Comparison of ENCODE assay signal across 16 cellular contexts in the genomic region with DNA sequence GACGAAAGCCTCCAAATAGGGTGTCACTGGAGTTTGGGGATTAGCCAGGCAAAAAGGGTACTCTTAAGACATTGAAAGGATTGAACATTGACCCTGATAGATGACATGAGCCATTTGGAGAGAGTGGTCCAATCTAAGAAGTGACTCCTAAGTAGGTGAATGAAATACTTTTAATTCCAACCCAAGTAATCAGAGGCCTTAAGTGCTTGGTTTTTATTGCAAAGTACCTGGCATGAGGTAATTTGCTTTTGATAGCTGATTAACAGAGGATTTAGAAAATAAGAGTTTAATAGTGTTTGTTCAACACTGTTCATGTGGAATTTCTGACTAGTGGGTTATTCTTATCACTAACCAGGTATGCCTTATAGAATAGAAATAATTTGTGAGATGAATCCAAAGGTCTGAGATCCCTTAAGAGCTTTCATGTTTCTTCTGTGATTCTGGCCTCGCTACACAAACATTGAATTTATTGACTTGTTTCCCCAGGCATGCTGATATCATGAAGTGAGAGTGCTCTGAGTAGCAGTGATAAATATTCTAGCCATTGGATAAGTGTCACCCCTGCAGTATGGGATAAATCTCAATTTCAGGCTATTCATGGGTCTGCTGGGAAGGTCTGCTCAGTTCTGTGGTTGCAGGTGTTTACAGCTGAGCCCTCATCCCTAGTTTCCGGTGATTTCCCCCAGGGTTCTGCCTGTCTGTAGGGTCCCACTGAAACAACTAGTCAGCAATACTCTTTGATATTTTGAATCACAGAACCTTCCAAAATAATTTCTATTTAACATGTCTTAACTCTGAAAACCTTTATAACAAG. TPM values are rescaled to one million over a fixed set of nuclear protein-coding genes. Genes with fewer than 3 reads are reported as not detected.
DNase-seq lines count a peak whose midpoint lies in the region; ATAC-seq, FAIRE-seq and TF ChIP-seq lines count a peak whose summit lies in the region.
"Had no signal": no experiment of that assay in that cellular context is flagged by ENCODE, and none has a peak within 500 bp of the region (broad histone marks: within the 10 kb centered on the region; RNA-seq: fewer than 3 reads in every experiment).

No MANE protein-coding gene starts in this region.

- no peak overlapping the region; the same call in 1 of the 2 replicates for H2AFZ ChIP-seq in GM12878 (ENCODE audit: control insufficient read depth, low read depth, low read length)
- no peak overlapping the region for H2AFZ ChIP-seq in neuronal stem cell (ENCODE audit: low read length)

- no peak for TF ChIP-seq EP300 in GM12878 (IDR thresholded peaks at IDR 0.05; ENCODE audit: borderline replicate concordance in 1 of 2, control insufficient read depth in 1 of 2, low read depth in 2 of 2, low read length in 2 of 2)

- POLR2A ChIA-PET in Caco-2 (lab: Charles Lee) (no interaction called here), GM12878 (lab: Charles Lee) (interaction anchor here (0.6 to 7.4 kb wide), 7 partner anchors 9 to 1494 kb away, joined by 3 to 36 read pairs (median 7); no protein-coding TSS in a partner anchor)

- TF ChIP-seq POLR2A in GM12878 (IDR thresholded peaks at IDR 0.05; ENCODE audit: low read depth, low read length) = no peak

- no peaks in the 10 kb centered on the region for H4K20me1 ChIP-seq in GM12878 (ENCODE audit: control insufficient read depth, insufficient read depth)

- H3K4me2 ChIP-seq in GM12878 (ENCODE audit: control insufficient read depth, insufficient read depth) = peak overlapping the region; percentile 97
- no peak overlapping the region for H3K4me2 ChIP-seq in neuronal stem cell (ENCODE audit: insufficient read depth, low read length, poor library complexity, severe bottlenecking)

- DNase-seq in Caco-2 (no peak), GM12878 (ENCODE audit: low read depth, low spot score) (no peak), neuronal stem cell (ENCODE audit: low spot score) (no peak), tibial artery (no peak), HFFc6 (no peak)
- no peak for DNase-seq in activated CD4-positive, alpha-beta T cell treated with anti-CD3 and anti-CD28 coated beads for 4 hours
- DNase-seq: activated naive CD4-positive, alpha-beta T cell treated with anti-CD3 and anti-CD28 coated beads for 36 hours; CD8-positive, alpha-beta memory T cell; colonic mucosa; foreskin melanocyte; NCI-H1436; right cardiac atrium; stimulated activated naive CD4-positive, alpha-beta T cell had no signal

- H3K9me3 Mint-ChIP-seq in Caco-2 (ENCODE audit: unreplicated experiment) (no peaks in the 10 kb centered on the region), HFFc6 (no peaks in the 10 kb centered on the region)
- H3K9me3 Mint-ChIP-seq: activated naive CD4-positive, alpha-beta T cell treated with anti-CD3 and anti-CD28 coated beads for 36 hours; CD8-positive, alpha-beta memory T cell had no signal

- H2BK120ac ChIP-seq in neuronal stem cell (ENCODE audit: low read depth, low read length) = no peak overlapping the region

- ATAC-seq in GM21717 (IDR thresholded peaks at IDR 0.05; ENCODE audit: unreplicated experiment) (peak; percentile 28), GM12878 (no peak), GM21367 (IDR thresholded peaks at IDR 0.05; ENCODE audit: unreplicated experiment) (no peak)
- ATAC-seq: right cardiac atrium had no signal

- RAD21 ChIA-PET in GM12878 (lab: Charles Lee; ENCODE audit: unreplicated experiment) = interaction anchor here (0.8 to 11.2 kb wide), 5 partner anchors 10 to 159 kb away, joined by 3 to 135 read pairs (median 13); a partner anchor contains a TSS

- SMC1A ChIA-PET in GM12878 (lab: Charles Lee; ENCODE audit: uncharacterized antibody, unreplicated experiment) = interaction anchor here (1.0 to 12.8 kb wide), 10 partner anchors 11 to 188 kb away, joined by 3 to 325 read pairs (median 5); no protein-coding TSS in a partner anchor

- H2BK12ac ChIP-seq in neuronal stem cell (ENCODE audit: low read length) = no peak overlapping the region

- H3K9me3 ChIP-seq in Caco-2 (no peaks in the 10 kb centered on the region), GM12878 (replicated peaks; ENCODE audit: control insufficient read depth, insufficient read depth, low read length) (no peaks in the 10 kb centered on the region), neuronal stem cell (replicated peaks in 1 of 2; ENCODE audit: control insufficient read depth in 2 of 2, insufficient read depth in 1 of 2, low read depth in 1 of 2, low read length in 2 of 2) (no peaks in the 10 kb centered on the region), tibial artery (no peaks in the 10 kb centered on the region)
- H3K9me3 ChIP-seq: colonic mucosa had no signal

- TF ChIP-seq CTCF in Caco-2 (IDR thresholded peaks at IDR 0.05; ENCODE audit: insufficient read depth in 1 of 2, low read depth in 1 of 2, low read length in 1 of 2, severe bottlenecking in 1 of 2, unreplicated experiment in 1 of 2) (no peak), GM12878 (IDR thresholded peaks at IDR 0.05 in 2 of 3, conservative IDR thresholded peaks at IDR 0.05 in 1 of 3; ENCODE audit: control insufficient read depth in 2 of 3, extremely low read depth in 1 of 3, insufficient read depth in 1 of 3, low read depth in 3 of 3, low read length in 3 of 3) (no peak), tibial artery (IDR thresholded peaks at IDR 0.05) (no peak), HFFc6 (IDR thresholded peaks at IDR 0.05) (no peak)

- peaks cover 26% of the 10 kb centered on the region for H3K4me1 Mint-ChIP-seq in Caco-2 (ENCODE audit: low read depth, unreplicated experiment)
- H3K4me1 Mint-ChIP-seq in HFFc6 (ENCODE audit: low read depth) = peaks cover 66% of the 10 kb centered on the region

- CTCF ChIA-PET in Caco-2 (lab: Charles Lee) (interaction anchor here (0.9 kb wide), 1 partner anchor 161 kb away, joined by 4 read pairs; no protein-coding TSS in a partner anchor), GM12878 (lab: Yijun Ruan, JAX) (interaction anchor here (0.9 to 23.8 kb wide), 10 partner anchors 11 to 198 kb away, joined by 3 to 505 read pairs (median 5); a partner anchor contains a TSS)

- H3K27ac Mint-ChIP-seq in Caco-2 (ENCODE audit: unreplicated experiment) = peak overlapping the region; percentile 12
- H3K27ac Mint-ChIP-seq in HFFc6 = no peak overlapping the region
- H3K27ac Mint-ChIP-seq: activated naive CD4-positive, alpha-beta T cell treated with anti-CD3 and anti-CD28 coated beads for 36 hours had no signal

- in situ Hi-C loops in GM12878 (cut with MboI) = loop anchor here (25.0 kb wide), 1 partner anchor 1490 kb away; no protein-coding TSS in a partner anchor

- no peak overlapping the region for H3K9ac ChIP-seq in GM12878 (ENCODE audit: control insufficient read depth, insufficient read depth, low read length)
- H3K9ac ChIP-seq in neuronal stem cell (ENCODE audit: low read depth, low read length, poor library complexity) = no peak overlapping the region

- no peaks in the 10 kb centered on the region for H3K79me1 ChIP-seq in neuronal stem cell (ENCODE audit: low read depth, low read length)

- peaks cover 89% of the 10 kb centered on the region for H3K79me2 ChIP-seq in GM12878 (ENCODE audit: control insufficient read depth, insufficient read depth, low read length)

- H2BK15ac ChIP-seq in neuronal stem cell (ENCODE audit: low read length) = no peak overlapping the region

- FAIRE-seq in GM12878 (lab: Jason Lieb, UNC) = no peak
- FAIRE-seq: TTC549 had no signal

- no peak overlapping the region for H4K91ac ChIP-seq in neuronal stem cell (ENCODE audit: low read depth, low read length, poor library complexity)

- 92% methylated on average over 3 of the region's 3 CpGs for WGBS in GM12878 (ENCODE audit: insufficient coverage, insufficient replicate concordance, low lambda C conversion rate, missing lambda C conversion rate)
- no CpG with 5 or more reads among the region's 3 CpGs for WGBS in neuronal stem cell (ENCODE audit: extremely low coverage in 2 of 2, insufficient read length in 2 of 2, insufficient replicate concordance in 1 of 2), 2 donors

- H4K8ac ChIP-seq in neuronal stem cell (ENCODE audit: low read depth, low read length) = no peak overlapping the region

- H3K4me3 Mint-ChIP-seq in Caco-2 (ENCODE audit: unreplicated experiment) (peak overlapping the region; percentile 29), HFFc6 (no peak overlapping the region)
- H3K4me3 Mint-ChIP-seq: activated naive CD4-positive, alpha-beta T cell treated with anti-CD3 and anti-CD28 coated beads for 36 hours had no signal

- H3K23ac ChIP-seq in neuronal stem cell (ENCODE audit: low read depth, low read length, poor library complexity) = no peak overlapping the region

- H3K27me3 ChIP-seq in Caco-2 (replicated peaks; ENCODE audit: control insufficient read depth, insufficient read depth, low read length) (no peaks in the 10 kb centered on the region), GM12878 (replicated peaks in 1 of 2; ENCODE audit: control insufficient read depth in 2 of 2, insufficient read depth in 2 of 2, low read length in 1 of 2) (no peaks in the 10 kb centered on the region), neuronal stem cell (ENCODE audit: control insufficient read depth in 3 of 3, insufficient read depth in 3 of 3, low read depth in 1 of 3, low read length in 3 of 3) (no peaks in the 10 kb centered on the region), tibial artery (no peaks in the 10 kb centered on the region)
- H3K27me3 ChIP-seq: colonic mucosa had no signal

- TF ChIP-seq RAD21 in GM12878 (IDR thresholded peaks at IDR 0.05; ENCODE audit: insufficient read depth, low read depth, low read length) = no peak

- H3K36me3 Mint-ChIP-seq in Caco-2 (ENCODE audit: insufficient read depth, unreplicated experiment) = peaks cover 9% of the 10 kb centered on the region
- H3K36me3 Mint-ChIP-seq in HFFc6 (ENCODE audit: low read depth) = no peaks in the 10 kb centered on the region

- H3K27ac ChIP-seq in GM12878 (ENCODE audit: control insufficient read depth, insufficient read depth) (peak overlapping the region; percentile 79), neuronal stem cell (replicated peaks; ENCODE audit: low read length) (peak overlapping the region; percentile 29), tibial artery (no peak overlapping the region)
- H3K27ac ChIP-seq: colonic mucosa had no signal

- H2BK5ac ChIP-seq in neuronal stem cell (ENCODE audit: low read length) = no peak overlapping the region

- no peak overlapping the region for H3K4me3 ChIP-seq in Caco-2 (ENCODE audit: low read depth, low read length)
- peak overlapping the region; percentile 26; the same call in 1 of the 2 replicates for H3K4me3 ChIP-seq in GM12878
- H3K4me3 ChIP-seq in neuronal stem cell (ENCODE audit: low read length in 2 of 2) = no peak overlapping the region
- no peak overlapping the region for H3K4me3 ChIP-seq in tibial artery
- H3K4me3 ChIP-seq: colonic mucosa had no signal

- no TSS peak for BruUV-seq in Caco-2 (replicated peaks; lab: Mats Ljungman, UMichigan)
- BruUV-seq in GM12878 (replicated peaks; lab: Mats Ljungman, UMichigan) = no TSS peak

- no peak overlapping the region for H3K4ac ChIP-seq in neuronal stem cell (ENCODE audit: low read length)

- 0 out of 2 replicates have a peak, but pooled peaks cover 1% of the 10 kb centered on the region for H3K36me3 ChIP-seq in Caco-2 (ENCODE audit: control insufficient read depth, insufficient read depth, low read length)
- no peaks in the 10 kb centered on the region; a peak in 1 of 4 replicates for H3K36me3 ChIP-seq in GM12878 (ENCODE audit: control insufficient read depth in 2 of 2, insufficient read depth in 2 of 2, low read length in 1 of 2)
- no peaks in the 10 kb centered on the region for H3K36me3 ChIP-seq in neuronal stem cell (replicated peaks in 1 of 2; ENCODE audit: control insufficient read depth in 2 of 2, insufficient read depth in 2 of 2, low read length in 2 of 2)
- H3K36me3 ChIP-seq in tibial artery = peaks cover 0 to 5% (median 0%) of the 10 kb centered on the region in 3 donors
- H3K36me3 ChIP-seq: colonic mucosa had no signal

- intact Hi-C loops in Caco-2 (cut with micrococcal nuclease; ENCODE audit: unreplicated experiment) = no loop called here
- intact Hi-C loops in GM12878 (cut with micrococcal nuclease; ENCODE audit: unreplicated experiment) = loop anchor here (5.0 kb wide), 1 partner anchor 190 kb away; a partner anchor contains a TSS
- intact Hi-C loops in tibial artery (cut with DNase I; ENCODE audit: low total_unique reads) = no loop called here

- H2AK5ac ChIP-seq in neuronal stem cell (ENCODE audit: low read depth, low read length) = no peak overlapping the region

- H3K14ac ChIP-seq in neuronal stem cell (ENCODE audit: low read length) = no peak overlapping the region

- no peak overlapping the region for H3K18ac ChIP-seq in neuronal stem cell (ENCODE audit: low read length)

- no peaks in the 10 kb centered on the region for H3K27me3 Mint-ChIP-seq in Caco-2 (ENCODE audit: insufficient read depth, unreplicated experiment)
- no peaks in the 10 kb centered on the region for H3K27me3 Mint-ChIP-seq in HFFc6 (ENCODE audit: insufficient read depth)
- H3K27me3 Mint-ChIP-seq: CD8-positive, alpha-beta memory T cell had no signal

- H3K4me1 ChIP-seq in Caco-2 (peaks cover 40% of the 10 kb centered on the region), GM12878 (ENCODE audit: control insufficient read depth, insufficient read depth, low read length) (peaks cover 46% of the 10 kb centered on the region), neuronal stem cell (ENCODE audit: control insufficient read depth in 2 of 2, insufficient read depth in 1 of 2, low read depth in 1 of 2, low read length in 2 of 2) (no peaks in the 10 kb centered on the region), tibial artery (peaks cover 0 to 28% (median 12%) of the 10 kb centered on the region in 4 donors)
- H3K4me1 ChIP-seq: colonic mucosa had no signal

RNA-seq across cellular contexts. Expression of a gene that starts 6.6 kb away (rescaled TPM):
- 62.0 and 67.9 TPM in 2 replicates for total RNA-seq in Caco-2 (2022)
- total RNA-seq in GM12878 (2013; cell fraction: nucleolus; rRNA removed) = 24.6 and 31.1 TPM in 2 replicates
- 24.5 and 29.8 TPM in 2 replicates for total RNA-seq in GM12878 (2014; rRNA removed)
- 43.8 and 44.9 TPM in 2 replicates for total RNA-seq in GM12878 (2014; rRNA removed; fragmentation: Illumina TruSeq; extraction: Trizol)
- total RNA-seq in GM12878 (2021) = 46.1 and 50.3 TPM in 2 replicates
- polyA plus RNA-seq in GM12878 (2011; ENCODE audit: low read depth) = 17.0 TPM
- 50.0 and 55.5 TPM in 2 replicates for polyA plus RNA-seq in GM12878 (2011; rRNA removed)
- polyA plus RNA-seq in GM12878 (2011; cell fraction: cytosol; rRNA removed) = 24.8 and 27.7 TPM in 2 replicates
- polyA plus RNA-seq in GM12878 (2011; cell fraction: nucleus; rRNA removed) = 21.3 and 27.9 TPM in 2 replicates
- polyA plus RNA-seq in GM12878 (2012) = 19.6 and 24.0 TPM in 2 replicates
- 49.7 and 55.3 TPM in 2 replicates for polyA plus RNA-seq in GM12878 (2014; fragmentation: Illumina TruSeq; extraction: Trizol)
- polyA plus RNA-seq in GM12878 (2014; fragmentation: Nextera tagmentation; extraction: Ambion mirVana) = 10 to 100 TPM; 18.9 to 28.8 TPM
- 20.1 and 21.4 TPM in 2 replicates for polyA plus RNA-seq in GM12878 (2014; rRNA removed)
- polyA plus RNA-seq in GM12878 (2016; fragmentation: Nextera tagmentation; extraction: Ambion mirVana) = 10 to 100 TPM; 32.9 to 35.4 TPM
- polyA minus RNA-seq in GM12878 (2011; rRNA and poly(A)+ RNA removed) = 80.7 and 105 TPM in 2 replicates
- polyA minus RNA-seq in GM12878 (2011; cell fraction: cytosol; rRNA and poly(A)+ RNA removed) = 25.5 and 28.4 TPM in 2 replicates
- 19.9 and 34.3 TPM in 2 replicates for polyA minus RNA-seq in GM12878 (2011; cell fraction: nucleus; rRNA and poly(A)+ RNA removed)
- polyA plus RNA-seq in neuronal stem cell (2013, experiment 1 of 2) = 3.4 TPM
- polyA plus RNA-seq in neuronal stem cell (2013, experiment 2 of 2) = 4.0 TPM
- total RNA-seq in HFFc6 (2021; fragmentation: NEBNext Ultra II Directional; extraction: Animal tissue kit (Norgen Biotek cat#: 25700)) = 10 to 100 TPM; 27.1 to 29.3 (median 28.6) TPM

RNA-seq across cellular contexts. Expression of a gene that starts 47.9 kb away (rescaled TPM):
- total RNA-seq in Caco-2 (2022) = 0.12 TPM in 1 of 2 replicates, not detected in the other
- 0.17 TPM in 1 of 2 replicates, not detected in the other for total RNA-seq in GM12878 (2013; cell fraction: nucleolus; rRNA removed)
- 0.11 TPM in 1 of 2 replicates, not detected in the other for total RNA-seq in GM12878 (2014; rRNA removed)
- total RNA-seq in GM12878 (2014; rRNA removed; fragmentation: Illumina TruSeq; extraction: Trizol) = 0.09 TPM in 1 of 2 replicates, not detected in the other
- total RNA-seq in GM12878 (2021) = 0.08 and 0.11 TPM in 2 replicates
- polyA plus RNA-seq in GM12878 (2011; ENCODE audit: low read depth) = 0.22 TPM
- not detected in 2 replicates for polyA plus RNA-seq in GM12878 (2011; rRNA removed)
- polyA plus RNA-seq in GM12878 (2011; cell fraction: cytosol; rRNA removed) = not detected in 2 replicates
- polyA plus RNA-seq in GM12878 (2011; cell fraction: nucleus; rRNA removed) = 0.04 TPM in 1 of 2 replicates, not detected in the other
- 0.24 TPM in 2 replicates for polyA plus RNA-seq in GM12878 (2012)
- polyA plus RNA-seq in GM12878 (2014; fragmentation: Illumina TruSeq; extraction: Trizol) = 0.01 TPM in 1 of 2 replicates, not detected in the other
- not detected for polyA plus RNA-seq in GM12878 (2014; fragmentation: Nextera tagmentation; extraction: Ambion mirVana)
- 0.08 and 0.09 TPM in 2 replicates for polyA plus RNA-seq in GM12878 (2014; rRNA removed)
- under 1 TPM; 0.14 to 0.32 TPM for polyA plus RNA-seq in GM12878 (2016; fragmentation: Nextera tagmentation; extraction: Ambion mirVana)
- not detected in 2 replicates for polyA minus RNA-seq in GM12878 (2011; rRNA and poly(A)+ RNA removed)
- polyA minus RNA-seq in GM12878 (2011; cell fraction: cytosol; rRNA and poly(A)+ RNA removed) = not detected in 2 replicates
- not detected in 2 replicates for polyA minus RNA-seq in GM12878 (2011; cell fraction: nucleus; rRNA and poly(A)+ RNA removed)
- 0.36 TPM for polyA plus RNA-seq in neuronal stem cell (2013, experiment 1 of 2)
- polyA plus RNA-seq in neuronal stem cell (2013, experiment 2 of 2) = 0.25 TPM
- total RNA-seq in HFFc6 (2021; fragmentation: NEBNext Ultra II Directional; extraction: Animal tissue kit (Norgen Biotek cat#: 25700)) = not detected
- total RNA-seq: activated naive CD4-positive, alpha-beta T cell treated with anti-CD3 and anti-CD28 coated beads for 36 hours had no signal

Comparison
In these comparisons a context has a peak if more than half of its experiments do, and no peak if none do; other contexts are left out.
1. H3K27ac ChIP-seq: peak in GM12878 (single experiment) and neuronal stem cell (single experiment); none in tibial artery (0 of 2).